9 cellular contexts compared by ENCODE assay signal in genomic region chr19:55549500-55550320, GRCh38. TPM values are rescaled to one million over a fixed set of nuclear protein-coding genes. Genes with fewer than 3 reads are reported as not detected.
DNase-seq lines count a peak whose midpoint lies in the region; ATAC-seq and TF ChIP-seq lines count a peak whose summit lies in the region.
"Had no signal": no experiment of that assay in that cellular context is flagged by ENCODE, and none has a peak within 500 bp of the region (broad histone marks: within the 10 kb centered on the region; RNA-seq: fewer than 3 reads in every experiment).

No MANE protein-coding gene starts in this region.

- H3K4me3 ChIP-seq in RWPE2 (ENCODE audit: severe bottlenecking) (no peak overlapping the region), smooth muscle cell (peak overlapping the region; percentile 18)

- H3K36me3 ChIP-seq in RWPE2 (ENCODE audit: low read depth) (no peaks in the 10 kb centered on the region), smooth muscle cell (ENCODE audit: low read depth) (no peaks in the 10 kb centered on the region)

- H3K27ac ChIP-seq in RWPE2 (ENCODE audit: poor library complexity, severe bottlenecking), result peak overlapping the region; percentile 90
- H3K27ac ChIP-seq in smooth muscle cell (ENCODE audit: low read depth), result peak overlapping the region; percentile 76

- TF ChIP-seq CTCF in RWPE2 (IDR thresholded peaks at IDR 0.05; ENCODE audit: poor library complexity, severe bottlenecking) (no peak), smooth muscle cell (IDR thresholded peaks at IDR 0.05; ENCODE audit: borderline replicate concordance, insufficient read depth, poor library complexity, severe bottlenecking) (no peak)

- no peaks in the 10 kb centered on the region for H3K27me3 ChIP-seq in RWPE2 (ENCODE audit: insufficient read depth, poor library complexity, severe bottlenecking)
- no peaks in the 10 kb centered on the region for H3K27me3 ChIP-seq in smooth muscle cell (ENCODE audit: low read depth)

- 16% methylated on average over 36 of the region's 36 CpGs for WGBS in smooth muscle cell (ENCODE audit: low lambda C conversion rate)

- ATAC-seq in RWPE2 (ENCODE audit: low read depth), result peak; percentile 67
- ATAC-seq in HG03469 (IDR thresholded peaks at IDR 0.05; ENCODE audit: unreplicated experiment), result no peak
- no peak for ATAC-seq in HG02885 (IDR thresholded peaks at IDR 0.05; ENCODE audit: poor library complexity, unreplicated experiment)
- no peak for ATAC-seq in GM21786 (IDR thresholded peaks at IDR 0.05; ENCODE audit: unreplicated experiment)

- no peaks in the 10 kb centered on the region for H3K9me3 ChIP-seq in RWPE2 (ENCODE audit: severe bottlenecking)
- H3K9me3 ChIP-seq in smooth muscle cell (replicated peaks; ENCODE audit: low read depth), result no peaks in the 10 kb centered on the region

- DNase-seq in HCEC 1CT (peak; percentile 89), RWPE2 (ENCODE audit: low spot score) (no peak), glomerular endothelial cell (ENCODE audit: extremely low read depth, low read depth, low spot score) (peak; percentile 65), smooth muscle cell (lab: John Stamatoyannopoulos, UW; ENCODE audit: unreplicated experiment) (no peak), nucleus accumbens (lab: John Stamatoyannopoulos, UW) (no peak)
- DNase-seq: NCI-H1048 had no signal

- peaks cover 28% of the 10 kb centered on the region for H3K4me1 ChIP-seq in RWPE2 (ENCODE audit: insufficient read depth, poor library complexity, severe bottlenecking)
- H3K4me1 ChIP-seq in smooth muscle cell (ENCODE audit: low read depth), result peaks cover 44% of the 10 kb centered on the region

- no peaks in the 10 kb centered on the region for H4K20me1 ChIP-seq in smooth muscle cell (ENCODE audit: low read depth)

- peak overlapping the region; percentile 73 for H2AFZ ChIP-seq in smooth muscle cell (ENCODE audit: low read depth)

- peaks cover 4% of the 10 kb centered on the region for H3F3A ChIP-seq in smooth muscle cell (ENCODE audit: low read depth)

- peak overlapping the region; percentile 83 for H3K4me2 ChIP-seq in smooth muscle cell

- H3K79me2 ChIP-seq in smooth muscle cell (ENCODE audit: low read depth), result no peaks in the 10 kb centered on the region

- peak overlapping the region; percentile 44 for H3K9ac ChIP-seq in smooth muscle cell (ENCODE audit: low read depth)

RNA-seq across cellular contexts. Expression of gene SBK3, which starts 4.4 kb away (rescaled TPM):
- total RNA-seq in glomerular endothelial cell (1.3 and 1.5 TPM in 2 replicates), smooth muscle cell (not detected in 2 replicates)
- polyA plus RNA-seq in smooth muscle cell, result 0.37 TPM in 1 of 2 replicates, not detected in the other

RNA-seq across cellular contexts. Expression of gene SBK2, which starts 12.8 kb away (rescaled TPM):
- total RNA-seq in glomerular endothelial cell (not detected in 2 replicates), smooth muscle cell (not detected in 2 replicates)
- polyA plus RNA-seq in smooth muscle cell, result not detected in 2 replicates

RNA-seq across cellular contexts. Expression of gene ZNF579, which starts 30.9 kb away (rescaled TPM):
- total RNA-seq in glomerular endothelial cell (9.2 and 9.5 TPM in 2 replicates), smooth muscle cell (4.2 TPM in 2 replicates)
- polyA plus RNA-seq in smooth muscle cell, result 15.1 and 15.8 TPM in 2 replicates

RNA-seq across cellular contexts. Expression of gene FIZ1, which starts 49.6 kb away (rescaled TPM):
- total RNA-seq in glomerular endothelial cell, result 4.4 and 4.7 TPM in 2 replicates
- total RNA-seq in smooth muscle cell, result 4.6 and 10.4 TPM in 2 replicates
- 16.8 and 17.7 TPM in 2 replicates for polyA plus RNA-seq in smooth muscle cell

RNA-seq across cellular contexts. Expression of gene ZNF524, which starts 50.4 kb away (rescaled TPM):
- total RNA-seq in glomerular endothelial cell (24.6 and 42.1 TPM in 2 replicates), smooth muscle cell (16.3 and 20.1 TPM in 2 replicates)
- polyA plus RNA-seq in smooth muscle cell, result 13.3 and 19.4 TPM in 2 replicates

Comparison
In these comparisons a context has a peak if more than half of its experiments do, and no peak if none do; other contexts are left out.
1. DNase-seq: peak in HCEC 1CT (single experiment) and glomerular endothelial cell (single experiment); none in RWPE2 (single experiment), smooth muscle cell (single experiment) and nucleus accumbens (0 of 56).